Comparison of ENCODE assay signal across 18 cellular contexts in genomic region chr17:73610331-73610911, GRCh38. TPM values are rescaled to one million over a fixed set of nuclear protein-coding genes. Genes with fewer than 3 reads are reported as not detected.
DNase-seq lines count a peak whose midpoint lies in the region; ATAC-seq and TF ChIP-seq lines count a peak whose summit lies in the region.
"Had no signal": no experiment of that assay in that cellular context is flagged by ENCODE, and none has a peak within 500 bp of the region (broad histone marks: within the 10 kb centered on the region; RNA-seq: fewer than 3 reads in every experiment).

No MANE protein-coding gene starts in this region.

- CTCF ChIA-PET in HEK293 (lab: Yijun Ruan, JAX), result interaction anchor here (0.6 to 0.7 kb wide), 3 partner anchors 10 to 924 kb away, joined by 3 read pairs; no protein-coding TSS in a partner anchor

- peaks cover 8% of the 10 kb centered on the region for H4K20me1 ChIP-seq in neural progenitor cell (ENCODE audit: low read depth)

- POLR2A ChIA-PET in HEK293 (lab: Yijun Ruan, JAX), result no interaction called here

- TF ChIP-seq CTCF in HEK293 (tag by site-specific recombination; IDR thresholded peaks at IDR 0.05), result no peak
- TF ChIP-seq CTCF in neural progenitor cell (IDR thresholded peaks at IDR 0.05), result no peak

- ATAC-seq in HG02938 (IDR thresholded peaks at IDR 0.05; ENCODE audit: unreplicated experiment), result no peak

- peaks cover 2% of the 10 kb centered on the region for H3K9me3 Mint-ChIP-seq in neural progenitor cell
- H3K9me3 Mint-ChIP-seq: CD4-positive, alpha-beta T cell had no signal

- no peak overlapping the region for H3K27ac ChIP-seq in HEK293 (ENCODE audit: extremely low read depth, low read depth, low read length)
- H3K27ac ChIP-seq in neural progenitor cell, result no peak overlapping the region
- H3K27ac ChIP-seq: Peyer's patch had no signal

- peaks cover 73% of the 10 kb centered on the region for H3K79me2 ChIP-seq in neural progenitor cell (ENCODE audit: low read depth)

- H3K36me3 ChIP-seq in HEK293 (ENCODE audit: control insufficient read depth in 2 of 2, insufficient read depth in 1 of 2, low read length in 2 of 2), result no peaks in the 10 kb centered on the region
- no peaks in the 10 kb centered on the region for H3K36me3 ChIP-seq in neural progenitor cell
- H3K36me3 ChIP-seq: Peyer's patch had no signal

- H3K4me1 ChIP-seq in HEK293 (ENCODE audit: control insufficient read depth, insufficient read depth, low read length), result peaks cover 4% of the 10 kb centered on the region; the same call in 1 of the 2 replicates
- peaks cover 50% of the 10 kb centered on the region for H3K4me1 ChIP-seq in neural progenitor cell
- H3K4me1 ChIP-seq: Peyer's patch had no signal

- H3K4me3 ChIP-seq in HEK293 (ENCODE audit: low read depth, low read length) (no peak overlapping the region), neural progenitor cell (no peak overlapping the region)
- H3K4me3 ChIP-seq: Peyer's patch had no signal

- no peaks in the 10 kb centered on the region for H3K27me3 ChIP-seq in neural progenitor cell
- H3K27me3 ChIP-seq: Peyer's patch had no signal

- H3K27ac Mint-ChIP-seq in neural progenitor cell, result peak overlapping the region; percentile 77
- H3K27ac Mint-ChIP-seq: CD4-positive, alpha-beta T cell had no signal

- H3K4me2 ChIP-seq in neural progenitor cell, result peak overlapping the region; percentile 27

- H3K27me3 Mint-ChIP-seq in neural progenitor cell (ENCODE audit: insufficient read depth, low read depth), result peaks cover 3% of the 10 kb centered on the region
- H3K27me3 Mint-ChIP-seq: CD4-positive, alpha-beta T cell had no signal

- peaks cover 28% of the 10 kb centered on the region for H3K36me3 Mint-ChIP-seq in neural progenitor cell

- peak overlapping the region; percentile 22 for H3K4me3 Mint-ChIP-seq in neural progenitor cell
- H3K4me3 Mint-ChIP-seq: CD4-positive, alpha-beta T cell had no signal

- H3K9me3 ChIP-seq in HEK293 (ENCODE audit: control insufficient read depth, insufficient read depth, low read depth, low read length) (no peaks in the 10 kb centered on the region), neural progenitor cell (ENCODE audit: low read depth) (no peaks in the 10 kb centered on the region)
- H3K9me3 ChIP-seq: Peyer's patch had no signal

- no peak overlapping the region for H3K9ac ChIP-seq in neural progenitor cell

- peaks cover 30% of the 10 kb centered on the region for H3F3A ChIP-seq in neural progenitor cell (ENCODE audit: low read depth)

- H2AFZ ChIP-seq in neural progenitor cell (replicated peaks), result no peak overlapping the region

- peaks cover 66% of the 10 kb centered on the region for H3K4me1 Mint-ChIP-seq in neural progenitor cell

- DNase-seq in AG08395 (ENCODE audit: low spot score) (peak; percentile 81), cerebellar cortex (ENCODE audit: low spot score) (peak; percentile 55), neural progenitor cell (ENCODE audit: low spot score) (no peak), NCI-H510A treated with DMSO at 0.1 percent for 48 hours (lab: John Stamatoyannopoulos, UW) (no peak), MV-4-11 (lab: John Stamatoyannopoulos, UW) (no peak)
- no peak for DNase-seq in stimulated activated CD4-positive, alpha-beta T cell treated with anti-CD3 and anti-CD28 coated beads, Interleukin-4, amount 100 ng/mL, for 4 hours
- DNase-seq: Calu3; CD4-positive, alpha-beta T cell; GDM1; IMR-90; Kasumi-1; NCI-H2029; NCI-H2171 treated with DMSO at 0.1 percent for 48 hours; NCI-H82; Peyer's patch; SHP77 treated with DMSO at 0.1 percent for 48 hours had no signal

TF ChIP-seq in HEK293, 187 proteins besides CTCF, POLR2A, EP300 and RAD21:
- TF ChIP-seq ZSCAN4 (tag by site-specific recombination; IDR thresholded peaks at IDR 0.05) (0 out of 2 replicates have a peak, but pooled peaks have one; percentile 23), SCRT2 (tag by site-specific recombination; IDR thresholded peaks at IDR 0.05) (peak; percentile 90), EGR2 (tag by site-specific recombination; IDR thresholded peaks at IDR 0.05; ENCODE audit: low read depth) (no peak), SCRT1 (tag by site-specific recombination; IDR thresholded peaks at IDR 0.05; ENCODE audit: borderline replicate concordance) (peak; percentile 87)

RNA-seq across cellular contexts. Expression of gene SDK2, which starts 33.8 kb away (rescaled TPM):
- total RNA-seq in neural progenitor cell (ENCODE audit: low replicate concordance), result 15.3 and 39.9 TPM in 2 replicates
- total RNA-seq: Calu3 had no signal

Comparison
In these comparisons a context has a peak if more than half of its experiments do, and no peak if none do; other contexts are left out.
1. DNase-seq: peak in AG08395 (single experiment) and cerebellar cortex (single experiment); none in neural progenitor cell (single experiment), NCI-H510A treated with DMSO at 0.1 percent for 48 hours (single experiment), stimulated activated CD4-positive, alpha-beta T cell treated with anti-CD3 and anti-CD28 coated beads, Interleukin-4, amount 100 ng/mL, for 4 hours (0 of 2) and MV-4-11 (single experiment).